In genomic region chr5:139755892-139756671, GRCh38 we compare ENCODE assay signal across 8 cellular contexts. TPM values are rescaled to one million over a fixed set of nuclear protein-coding genes. Genes with fewer than 3 reads are reported as not detected.
DNase-seq lines count a peak whose midpoint lies in the region; ATAC-seq and TF ChIP-seq lines count a peak whose summit lies in the region.

No MANE protein-coding gene starts in this region.

- H3K4me1 ChIP-seq in PC-3 (ENCODE audit: insufficient read depth, low read length) (no peaks in the 10 kb centered on the region), hepatocyte (ENCODE audit: insufficient read depth) (peaks cover 6% of the 10 kb centered on the region), ascending aorta (peaks cover 0 to 5% of the 10 kb centered on the region in 2 donors)

- no peak for ATAC-seq in PC-3
- ATAC-seq in stimulated activated naive B cell treated with anti-CD40 and anti-IgM and Interleukin-4, amounts not matched to agents 10 μg/mL and 1 μg/mL and 100 μg/mL, for 72 hours (replicated peaks) = peak; percentile 53 to 61

- CTCF ChIA-PET in activated naive CD4-positive, alpha-beta T cell treated with anti-CD3 and anti-CD28 coated beads for 36 hours (lab: Charles Lee) = interaction anchor here (0.6 to 2.2 kb wide), 4 partner anchors 10 to 120 kb away, joined by 3 to 15 read pairs (median 6); no protein-coding TSS in a partner anchor
- CTCF ChIA-PET in activated naive CD4-positive, alpha-beta T cell treated with anti-CD3 and anti-CD28 coated beads, Interleukin-2, amount 10 ng/mL, durations not matched to agents 7 days and 5 days (lab: Charles Lee) = interaction anchor here (1.7 kb wide), 1 partner anchor 10 kb away, joined by 12 read pairs; no protein-coding TSS in a partner anchor
- CTCF ChIA-PET in PC-3 (lab: Charles Lee) = no interaction called here

- WGBS in hepatocyte (ENCODE audit: low lambda C conversion rate, missing lambda C conversion rate) = 10% methylated on average over 47 of the region's 52 CpGs

- H2AFZ ChIP-seq in PC-3 (ENCODE audit: low read length) = no peak overlapping the region
- peak overlapping the region; percentile 49 for H2AFZ ChIP-seq in hepatocyte

- H3K27me3 Mint-ChIP-seq in activated naive CD4-positive, alpha-beta T cell treated with anti-CD3 and anti-CD28 coated beads for 36 hours (ENCODE audit: low read depth) = peaks cover 39% of the 10 kb centered on the region
- peaks cover 92% of the 10 kb centered on the region for H3K27me3 Mint-ChIP-seq in activated naive CD4-positive, alpha-beta T cell treated with anti-CD3 and anti-CD28 coated beads, Interleukin-2, amount 10 ng/mL, durations not matched to agents 7 days and 5 days
- peaks cover 6 to 16% of the 10 kb centered on the region in 2 donors for H3K27me3 Mint-ChIP-seq in stimulated activated naive B cell treated with anti-CD40 and anti-IgM and Interleukin-4, amounts not matched to agents 10 μg/mL and 1 μg/mL and 100 μg/mL, for 72 hours

- no peaks in the 10 kb centered on the region for H3K36me3 ChIP-seq in PC-3 (ENCODE audit: low read depth, low read length)
- H3K36me3 ChIP-seq in hepatocyte (replicated peaks; ENCODE audit: insufficient read depth, low read depth) = no peaks in the 10 kb centered on the region
- no peaks in the 10 kb centered on the region for H3K36me3 ChIP-seq in ascending aorta

- H3K4me1 Mint-ChIP-seq in activated naive CD4-positive, alpha-beta T cell treated with anti-CD3 and anti-CD28 coated beads for 36 hours (ENCODE audit: low read depth) = peaks cover 7% of the 10 kb centered on the region
- peaks cover 6% of the 10 kb centered on the region for H3K4me1 Mint-ChIP-seq in activated naive CD4-positive, alpha-beta T cell treated with anti-CD3 and anti-CD28 coated beads, Interleukin-2, amount 10 ng/mL, durations not matched to agents 7 days and 5 days
- H3K4me1 Mint-ChIP-seq in stimulated activated naive B cell treated with anti-CD40 and anti-IgM and Interleukin-4, amounts not matched to agents 10 μg/mL and 1 μg/mL and 100 μg/mL, for 72 hours = peaks cover 64 to 84% of the 10 kb centered on the region in 2 donors

- H3K27ac ChIP-seq in PC-3 (ENCODE audit: low read length) (no peak overlapping the region), hepatocyte (no peak overlapping the region), ascending aorta (no peak overlapping the region)

- H3K27me3 ChIP-seq in PC-3 (ENCODE audit: low read length) (peaks cover 33% of the 10 kb centered on the region), hepatocyte (peaks cover 17% of the 10 kb centered on the region), ascending aorta (peaks cover 5% of the 10 kb centered on the region)

- H3K9me3 Mint-ChIP-seq in activated naive CD4-positive, alpha-beta T cell treated with anti-CD3 and anti-CD28 coated beads for 36 hours = no peaks in the 10 kb centered on the region
- H3K9me3 Mint-ChIP-seq in activated naive CD4-positive, alpha-beta T cell treated with anti-CD3 and anti-CD28 coated beads, Interleukin-2, amount 10 ng/mL, durations not matched to agents 7 days and 5 days = no peaks in the 10 kb centered on the region
- no peaks in the 10 kb centered on the region for H3K9me3 Mint-ChIP-seq in stimulated activated naive B cell treated with anti-CD40 and anti-IgM and Interleukin-4, amounts not matched to agents 10 μg/mL and 1 μg/mL and 100 μg/mL, for 72 hours

- no peak overlapping the region for H3K4me3 Mint-ChIP-seq in activated naive CD4-positive, alpha-beta T cell treated with anti-CD3 and anti-CD28 coated beads for 36 hours
- no peak overlapping the region for H3K4me3 Mint-ChIP-seq in activated naive CD4-positive, alpha-beta T cell treated with anti-CD3 and anti-CD28 coated beads, Interleukin-2, amount 10 ng/mL, durations not matched to agents 7 days and 5 days
- peak overlapping the region; percentile 81 to 83 for H3K4me3 Mint-ChIP-seq in stimulated activated naive B cell treated with anti-CD40 and anti-IgM and Interleukin-4, amounts not matched to agents 10 μg/mL and 1 μg/mL and 100 μg/mL, for 72 hours

- no peaks in the 10 kb centered on the region for H3K9me3 ChIP-seq in PC-3 (ENCODE audit: low read length)
- H3K9me3 ChIP-seq in hepatocyte (ENCODE audit: low read depth) = no peaks in the 10 kb centered on the region
- no peaks in the 10 kb centered on the region for H3K9me3 ChIP-seq in ascending aorta

- TF ChIP-seq CTCF in PC-3 (conservative IDR thresholded peaks at IDR 0.05; ENCODE audit: low read depth, low read length) (no peak), hepatocyte (IDR thresholded peaks at IDR 0.05; ENCODE audit: poor library complexity) (no peak), ascending aorta (IDR thresholded peaks at IDR 0.05) (no peak)

- H3K9ac ChIP-seq in PC-3 (ENCODE audit: low read length) = no peak overlapping the region

- H3F3A ChIP-seq in PC-3 (ENCODE audit: low read length, unreplicated experiment) = no peaks in the 10 kb centered on the region

- H3K4me3 ChIP-seq in PC-3 (ENCODE audit: low read length) = 0 out of 2 replicates have a peak overlapping the region, but pooled peaks have one; percentile 11
- no peak overlapping the region for H3K4me3 ChIP-seq in hepatocyte
- H3K4me3 ChIP-seq in ascending aorta = no peak overlapping the region

- intact Hi-C loops in activated naive CD4-positive, alpha-beta T cell treated with anti-CD3 and anti-CD28 coated beads for 36 hours (cut with micrococcal nuclease) = no loop called here
- intact Hi-C loops in PC-3 (cut with micrococcal nuclease) = no loop called here
- intact Hi-C loops in ascending aorta (cut with DNase I) = no loop called here

- no peaks in the 10 kb centered on the region for H3K36me3 Mint-ChIP-seq in activated naive CD4-positive, alpha-beta T cell treated with anti-CD3 and anti-CD28 coated beads for 36 hours (ENCODE audit: low read depth)
- H3K36me3 Mint-ChIP-seq in activated naive CD4-positive, alpha-beta T cell treated with anti-CD3 and anti-CD28 coated beads, Interleukin-2, amount 10 ng/mL, durations not matched to agents 7 days and 5 days = no peaks in the 10 kb centered on the region
- no peaks in the 10 kb centered on the region for H3K36me3 Mint-ChIP-seq in stimulated activated naive B cell treated with anti-CD40 and anti-IgM and Interleukin-4, amounts not matched to agents 10 μg/mL and 1 μg/mL and 100 μg/mL, for 72 hours

- POLR2A ChIA-PET in PC-3 (lab: Charles Lee; ENCODE audit: unreplicated experiment) = no interaction called here

- DNase-seq in activated naive CD4-positive, alpha-beta T cell treated with anti-CD3 and anti-CD28 coated beads for 36 hours = peak; percentile 30
- DNase-seq in activated naive CD4-positive, alpha-beta T cell treated with anti-CD3 and anti-CD28 coated beads, Interleukin-2, amount 10 ng/mL, durations not matched to agents 7 days and 5 days = no peak
- no peak for DNase-seq in PC-3
- DNase-seq in hepatocyte (ENCODE audit: low spot score) = peak; percentile 63
- no peak for DNase-seq in stimulated activated naive B cell treated with anti-CD40 and anti-IgM and Interleukin-4, amounts not matched to agents 10 μg/mL and 1 μg/mL and 100 μg/mL, for 72 hours
- no peak for DNase-seq in ascending aorta (ENCODE audit: low spot score in 2 of 2)
- no peak for DNase-seq in T-helper 9 cell
- no peak for DNase-seq in islet precursor cell

- no peaks in the 10 kb centered on the region for H3K9me2 ChIP-seq in PC-3 (replicated peaks; ENCODE audit: low read length)
- no peaks in the 10 kb centered on the region for H3K9me2 ChIP-seq in hepatocyte (replicated peaks; ENCODE audit: insufficient read depth)

- H4K20me1 ChIP-seq in PC-3 (ENCODE audit: low read length) (no peaks in the 10 kb centered on the region), hepatocyte (ENCODE audit: insufficient read depth, poor library complexity, severe bottlenecking) (no peaks in the 10 kb centered on the region)

- H3K79me2 ChIP-seq in PC-3 (ENCODE audit: low read length) = no peaks in the 10 kb centered on the region
- H3K79me2 ChIP-seq in hepatocyte = no peaks in the 10 kb centered on the region

- no peak overlapping the region for H3K27ac Mint-ChIP-seq in activated naive CD4-positive, alpha-beta T cell treated with anti-CD3 and anti-CD28 coated beads for 36 hours
- H3K27ac Mint-ChIP-seq in activated naive CD4-positive, alpha-beta T cell treated with anti-CD3 and anti-CD28 coated beads, Interleukin-2, amount 10 ng/mL, durations not matched to agents 7 days and 5 days = no peak overlapping the region
- peak overlapping the region; percentile 42 for H3K27ac Mint-ChIP-seq in stimulated activated naive B cell treated with anti-CD40 and anti-IgM and Interleukin-4, amounts not matched to agents 10 μg/mL and 1 μg/mL and 100 μg/mL, for 72 hours

- BruUV-seq in PC-3 (replicated peaks; lab: Mats Ljungman, UMichigan) = no TSS peak

- H3K4me2 ChIP-seq in PC-3 (ENCODE audit: low read length) (peak overlapping the region; percentile 19), hepatocyte (peak overlapping the region; percentile 85)

RNA-seq across cellular contexts. Expression of gene PSD2, which starts 39.5 kb away (rescaled TPM):
- total RNA-seq in activated naive CD4-positive, alpha-beta T cell treated with anti-CD3 and anti-CD28 coated beads for 36 hours = not detected
- total RNA-seq in PC-3 (2014; rRNA removed) (not detected in 2 replicates), hepatocyte (not detected in 2 replicates), ascending aorta (not detected)
- polyA plus RNA-seq in hepatocyte = 0.54 TPM in 1 of 2 replicates, not detected in the other

Comparison
In these comparisons a context has a peak if more than half of its experiments do, and no peak if none do; other contexts are left out.
1. DNase-seq: peak in activated naive CD4-positive, alpha-beta T cell treated with anti-CD3 and anti-CD28 coated beads for 36 hours (single experiment) and hepatocyte (single experiment); none in activated naive CD4-positive, alpha-beta T cell treated with anti-CD3 and anti-CD28 coated beads, Interleukin-2, amount 10 ng/mL, durations not matched to agents 7 days and 5 days (single experiment), PC-3 (single experiment), stimulated activated naive B cell treated with anti-CD40 and anti-IgM and Interleukin-4, amounts not matched to agents 10 μg/mL and 1 μg/mL and 100 μg/mL, for 72 hours (single experiment), ascending aorta (0 of 2), T-helper 9 cell (single experiment) and islet precursor cell (single experiment).
2. H3K4me3 Mint-ChIP-seq: peak in stimulated activated naive B cell treated with anti-CD40 and anti-IgM and Interleukin-4, amounts not matched to agents 10 μg/mL and 1 μg/mL and 100 μg/mL, for 72 hours (2 of 2); none in activated naive CD4-positive, alpha-beta T cell treated with anti-CD3 and anti-CD28 coated beads for 36 hours (single experiment) and activated naive CD4-positive, alpha-beta T cell treated with anti-CD3 and anti-CD28 coated beads, Interleukin-2, amount 10 ng/mL, durations not matched to agents 7 days and 5 days (single experiment).